21 cellular contexts compared by ENCODE assay signal in the genomic region with DNA sequence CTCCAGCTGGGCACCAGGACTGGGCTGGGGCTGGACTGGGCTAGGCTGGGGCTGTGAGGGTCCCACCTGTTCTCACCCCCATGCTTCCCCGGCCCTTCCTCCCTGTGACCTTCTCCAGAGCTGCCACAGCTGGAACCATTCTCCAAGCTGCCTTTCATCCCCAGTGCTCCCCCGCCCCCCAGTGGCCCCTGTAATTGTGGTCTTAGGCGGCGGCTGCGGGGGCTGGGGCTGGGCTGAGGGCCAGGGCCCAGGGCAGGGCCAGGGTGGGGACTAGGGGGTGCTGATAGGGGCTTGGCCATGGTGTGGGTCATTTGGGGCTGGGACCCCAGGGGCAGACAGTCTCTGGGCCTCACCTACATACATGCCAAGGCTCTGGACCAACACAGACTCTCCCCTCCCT. TPM values are rescaled to one million over a fixed set of nuclear protein-coding genes. Genes with fewer than 3 reads are reported as not detected.
DNase-seq lines count a peak whose midpoint lies in the region; ATAC-seq and TF ChIP-seq lines count a peak whose summit lies in the region.
"Had no signal": no experiment of that assay in that cellular context is flagged by ENCODE, and none has a peak within 500 bp of the region (broad histone marks: within the 10 kb centered on the region; RNA-seq: fewer than 3 reads in every experiment).

No MANE protein-coding gene starts in this region.

- H3K36me3 Mint-ChIP-seq in glutamatergic neuron (ENCODE audit: unreplicated experiment): no peaks in the 10 kb centered on the region
- H3K36me3 Mint-ChIP-seq: CD8-positive, alpha-beta memory T cell; T-cell had no signal

- in situ Hi-C loops in Panc1 (cut with HindIII; ENCODE audit: low pct_unique_long_range_greater_than_20kb, low sequenced_read_pairs): no loop called here

- intact Hi-C loops in Panc1 (cut with micrococcal nuclease; ENCODE audit: unreplicated experiment): no loop called here
- intact Hi-C loops in aorta (cut with DNase I): loop anchor here in 1 of 2 donors (2.0 kb wide), 1 partner anchor 21 kb away; no protein-coding TSS in a partner anchor

- H3K9me3 Mint-ChIP-seq in glutamatergic neuron (ENCODE audit: unreplicated experiment): peaks cover 6% of the 10 kb centered on the region
- H3K9me3 Mint-ChIP-seq: CD8-positive, alpha-beta memory T cell; T-cell had no signal

- TF ChIP-seq CTCF in KMS-11 (conservative IDR thresholded peaks at IDR 0.05; ENCODE audit: low read depth, low read length) (no peak), Panc1 (IDR thresholded peaks at IDR 0.05) (no peak), glutamatergic neuron (IDR thresholded peaks at IDR 0.05; ENCODE audit: partially characterized antibody, unreplicated experiment) (no peak)

- peak overlapping the region; percentile 14; the same call in 1 of the 2 replicates for H3K9ac ChIP-seq in KMS-11

- H3K4me1 Mint-ChIP-seq in glutamatergic neuron (ENCODE audit: low read depth, unreplicated experiment): peaks cover 35% of the 10 kb centered on the region

- H3K27me3 Mint-ChIP-seq in glutamatergic neuron (ENCODE audit: unreplicated experiment): peaks cover 24% of the 10 kb centered on the region

- WGBS in aorta, 2 donors: 51 to 52% methylated on average over 5 of the region's 5 CpGs

- H3K27ac Mint-ChIP-seq in glutamatergic neuron (ENCODE audit: unreplicated experiment): no peak overlapping the region
- H3K27ac Mint-ChIP-seq: T-cell had no signal

- BruUV-seq in Panc1 (replicated peaks; lab: Mats Ljungman, UMichigan): no TSS peak

- H3K79me2 ChIP-seq in KMS-11 (ENCODE audit: insufficient read depth, low read depth): peaks cover 21% of the 10 kb centered on the region

- H3K36me3 ChIP-seq in KMS-11 (ENCODE audit: insufficient read depth) (no peaks in the 10 kb centered on the region), Panc1 (ENCODE audit: control insufficient read depth, insufficient read depth, low read length) (no peaks in the 10 kb centered on the region), aorta (ENCODE audit: control insufficient read depth in 1 of 2, insufficient read depth in 2 of 2, low read length in 1 of 2) (no peaks in the 10 kb centered on the region)
- H3K36me3 ChIP-seq: SJSA1 had no signal

- H3K9me3 ChIP-seq in Panc1 (ENCODE audit: control insufficient read depth, insufficient read depth, low read depth, low read length) (no peaks in the 10 kb centered on the region), aorta (ENCODE audit: control insufficient read depth, low read length) (no peaks in the 10 kb centered on the region)
- H3K9me3 ChIP-seq: SJSA1 had no signal

- DNase-seq in Panc1 (ENCODE audit: low read depth, low spot score): no peak
- DNase-seq in glutamatergic neuron: peak; percentile 13
- DNase-seq in aorta: peak; percentile 28 to 54
- DNase-seq in stimulated activated CD4-positive, alpha-beta T cell treated with anti-CD3 and anti-CD28 coated beads, Interleukin-1b, Interleukin-23, amount 100 ng/mL, for 48 hours: no peak
- DNase-seq in SW480 (ENCODE audit: low spot score): no peak
- DNase-seq in NCI-H345 treated with DMSO at 0.1 percent for 48 hours (lab: John Stamatoyannopoulos, UW; ENCODE audit: unreplicated experiment): no peak
- DNase-seq: DMS79, H7, Kasumi-1, NCI-H1105 treated with DMSO at 0.1 percent for 48 hours, NCI-H187 treated with DMSO at 0.1 percent for 48 hours, NCI-H2171 treated with DMSO at 0.1 percent for 48 hours had no signal

- no peaks in the 10 kb centered on the region for H4K20me1 ChIP-seq in KMS-11 (ENCODE audit: insufficient read depth)

- H3K4me3 Mint-ChIP-seq in glutamatergic neuron (ENCODE audit: unreplicated experiment): no peak overlapping the region

- H3K27me3 ChIP-seq in KMS-11 (ENCODE audit: insufficient read depth, low read depth) (no peaks in the 10 kb centered on the region), Panc1 (ENCODE audit: control insufficient read depth, insufficient read depth, low read length) (no peaks in the 10 kb centered on the region), aorta (ENCODE audit: control insufficient read depth in 1 of 2, insufficient read depth in 2 of 2, low read length in 1 of 2) (no peaks in the 10 kb centered on the region)

- no peak overlapping the region for H3K4me3 ChIP-seq in KMS-11 (IDR thresholded peaks at IDR 0.05; ENCODE audit: insufficient read depth, low read depth, low read length)
- no peak overlapping the region for H3K4me3 ChIP-seq in Panc1 (ENCODE audit: low read depth in 2 of 2, low read length in 2 of 2)
- no peak overlapping the region for H3K4me3 ChIP-seq in aorta (ENCODE audit: low read length in 2 of 2)
- H3K4me3 ChIP-seq: SJSA1 had no signal

- H3K4me2 ChIP-seq in KMS-11: peak overlapping the region; percentile 95

- no peak overlapping the region for H2AFZ ChIP-seq in KMS-11 (ENCODE audit: low read depth)

- H3K27ac ChIP-seq in KMS-11: peak overlapping the region; percentile 94
- H3K27ac ChIP-seq in Panc1 (ENCODE audit: low read length): 0 out of 2 replicates have a peak overlapping the region, but pooled peaks have one; percentile 12
- no peak overlapping the region for H3K27ac ChIP-seq in aorta (ENCODE audit: low read depth in 1 of 2, low read length in 2 of 2)
- H3K27ac ChIP-seq: RWPE1, SJSA1 had no signal

- H3K4me1 ChIP-seq in KMS-11 (ENCODE audit: low read depth, poor library complexity, severe bottlenecking): peaks cover 51% of the 10 kb centered on the region
- peaks cover 28% of the 10 kb centered on the region for H3K4me1 ChIP-seq in Panc1 (ENCODE audit: control insufficient read depth, insufficient read depth, low read length)
- H3K4me1 ChIP-seq in aorta (ENCODE audit: control insufficient read depth in 1 of 2, insufficient read depth in 2 of 2, low read length in 2 of 2): no peaks in the 10 kb centered on the region
- H3K4me1 ChIP-seq: SJSA1 had no signal

- ATAC-seq in Panc1 (no peak), aorta (ENCODE audit: low FRiP score) (no peak)
- ATAC-seq: T-cell had no signal

- POLR2A ChIA-PET in Panc1 (lab: Charles Lee): no interaction called here

- CTCF ChIA-PET in Panc1 (lab: Charles Lee): interaction anchor here (0.6 to 6.0 kb wide), 3 partner anchors 20 to 103 kb away, joined by 3 to 102 read pairs (median 11); no protein-coding TSS in a partner anchor

RNA-seq across cellular contexts. Expression of gene WNT10A, which starts 2.8 kb away (rescaled TPM):
- total RNA-seq in Panc1 (2021; ENCODE audit: unreplicated experiment): 9.2 TPM
- polyA plus RNA-seq in Panc1 (2012; ENCODE audit: insufficient read length): 8.6 TPM
- 0.17 TPM for total RNA-seq in glutamatergic neuron (ENCODE audit: unreplicated experiment)
- total RNA-seq in aorta: not detected
- not detected for polyA plus RNA-seq in aorta
- total RNA-seq: H7, NCI-H460, SJSA1 had no signal
- polyA plus RNA-seq: BJ had no signal

RNA-seq across cellular contexts. Expression of gene WNT6, which starts 18.3 kb away (rescaled TPM):
- total RNA-seq in Panc1 (2021; ENCODE audit: unreplicated experiment) (8.1 TPM), glutamatergic neuron (ENCODE audit: unreplicated experiment) (0.66 TPM), aorta (1 to 10 TPM in 1 of 2 donors, under 1 TPM in 1; 0.88 to 2.1 TPM)
- 3.9 TPM for polyA plus RNA-seq in Panc1 (2012; ENCODE audit: insufficient read length)
- polyA plus RNA-seq in aorta: not detected
- total RNA-seq: H7, HT-29, NCI-H460, SJSA1 had no signal
- polyA plus RNA-seq: BJ had no signal

RNA-seq across cellular contexts. Expression of gene PRKAG3, which starts 46.3 kb away (rescaled TPM):
- total RNA-seq in Panc1 (2021; ENCODE audit: unreplicated experiment): not detected
- not detected for polyA plus RNA-seq in Panc1 (2012; ENCODE audit: insufficient read length)
- total RNA-seq in glutamatergic neuron (ENCODE audit: unreplicated experiment): not detected
- total RNA-seq in aorta: 1 to 10 TPM in 1 of 2 donors, under 1 TPM in 1; 0.19 to 1.0 TPM
- polyA plus RNA-seq in aorta: under 1 TPM; 0.13 to 0.20 TPM
- total RNA-seq: CD8-positive, alpha-beta memory T cell; G401; H7; HT-29; NCI-H460; SJSA1; T-cell had no signal
- polyA plus RNA-seq: BJ; CD8-positive, alpha-beta memory T cell had no signal

Comparison
In these comparisons a context has a peak if more than half of its experiments do, and no peak if none do; other contexts are left out.
1. H3K27ac ChIP-seq: peak in KMS-11 (single experiment) and Panc1 (single experiment); none in aorta (0 of 2).
2. DNase-seq: peak in glutamatergic neuron (single experiment) and aorta (2 of 2); none in Panc1 (single experiment), stimulated activated CD4-positive, alpha-beta T cell treated with anti-CD3 and anti-CD28 coated beads, Interleukin-1b, Interleukin-23, amount 100 ng/mL, for 48 hours (single experiment), SW480 (single experiment) and NCI-H345 treated with DMSO at 0.1 percent for 48 hours (single experiment).